Comparison of ENCODE assay signal across 13 cellular contexts in the genomic region with DNA sequence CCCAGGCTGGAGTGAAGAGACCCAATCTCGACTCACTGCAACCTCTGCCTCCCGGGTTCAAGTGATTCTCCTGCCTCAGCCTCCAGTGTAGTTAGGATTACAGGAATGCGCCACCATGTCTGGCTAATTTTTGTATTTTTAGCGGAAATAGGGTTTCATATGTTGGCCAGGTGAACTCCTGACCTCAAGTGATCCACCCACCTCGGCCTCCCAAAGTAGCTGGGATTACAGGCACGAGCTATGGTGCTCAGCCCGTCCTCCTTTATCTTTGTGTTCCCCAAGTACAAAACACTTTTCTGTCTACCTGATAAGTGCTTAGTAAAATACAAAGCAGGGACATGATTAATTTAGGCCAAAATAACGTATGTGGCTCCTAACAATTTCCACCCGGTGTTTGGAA.
DNase-seq lines count a peak whose midpoint lies in the region; ATAC-seq and TF ChIP-seq lines count a peak whose summit lies in the region.
"Had no signal": no experiment of that assay in that cellular context is flagged by ENCODE, and none has a peak within 500 bp of the region (broad histone marks: within the 10 kb centered on the region; RNA-seq: fewer than 3 reads in every experiment).

No MANE protein-coding gene starts in this region.

- H3K79me2 ChIP-seq in DOHH2 (ENCODE audit: control insufficient read depth, low read length): no peaks in the 10 kb centered on the region
- no peaks in the 10 kb centered on the region for H3K79me2 ChIP-seq in PC-9 (ENCODE audit: low read depth)

- H3K27ac Mint-ChIP-seq in chondrocyte (ENCODE audit: unreplicated experiment): peak overlapping the region; percentile 78
- H3K27ac Mint-ChIP-seq: progenitor cell of endocrine pancreas had no signal

- TF ChIP-seq CTCF in DOHH2 (IDR thresholded peaks at IDR 0.05; ENCODE audit: low read depth, low read length, poor library complexity, severe bottlenecking) (no peak), chondrocyte (IDR thresholded peaks at IDR 0.05) (no peak), prostate gland (IDR thresholded peaks at IDR 0.05) (no peak), PC-9 (conservative IDR thresholded peaks at IDR 0.05) (no peak)

- H3K27me3 ChIP-seq in DOHH2 (ENCODE audit: control insufficient read depth, low read length): no peaks in the 10 kb centered on the region
- no peaks in the 10 kb centered on the region for H3K27me3 ChIP-seq in prostate gland (replicated peaks; ENCODE audit: insufficient read depth)
- no peaks in the 10 kb centered on the region for H3K27me3 ChIP-seq in PC-9 (ENCODE audit: insufficient read depth, low read depth)

- DNase-seq in RPMI8226 (peak; percentile 54), chondrocyte (ENCODE audit: low spot score) (no peak), prostate gland (ENCODE audit: low spot score) (no peak), PC-9 (no peak), NCI-H524 treated with DMSO at 0.1 percent for 48 hours (lab: John Stamatoyannopoulos, UW) (no peak), Kasumi-1 (lab: John Stamatoyannopoulos, UW) (no peak)
- DNase-seq: activated CD8-positive, alpha-beta memory T cell treated with anti-CD3 and anti-CD28 coated beads, Interleukin-2, amount 50 U/mL, for 48 hours; NCI-H1105 treated with DMSO at 0.1 percent for 48 hours; NCI-H748 treated with DMSO at 0.1 percent for 48 hours had no signal

- intact Hi-C loops in prostate gland (cut with DNase I): no loop called here
- intact Hi-C loops in PC-9 (cut with micrococcal nuclease; ENCODE audit: unreplicated experiment): loop anchor here (1.0 kb wide), 1 partner anchor 29 kb away; no protein-coding TSS in a partner anchor

- H3F3A ChIP-seq in DOHH2 (ENCODE audit: control insufficient read depth, insufficient read depth): peaks cover 37% of the 10 kb centered on the region
- H3F3A ChIP-seq in PC-9 (ENCODE audit: insufficient read depth, low read depth): no peaks in the 10 kb centered on the region

- H3K27ac ChIP-seq in DOHH2 (ENCODE audit: low read depth, low read length) (peak overlapping the region; percentile 93), prostate gland (peak overlapping the region; percentile 8 to 17), PC-9 (no peak overlapping the region)

- H3K4me3 ChIP-seq in DOHH2 (ENCODE audit: low read length) (peak overlapping the region; percentile 63), prostate gland (no peak overlapping the region), PC-9 (no peak overlapping the region)

- no peak for TF ChIP-seq POLR2A in prostate gland (IDR thresholded peaks at IDR 0.05)

- H3K9me2 ChIP-seq in DOHH2 (replicated peaks; ENCODE audit: control insufficient read depth, low read length): no peaks in the 10 kb centered on the region
- no peaks in the 10 kb centered on the region for H3K9me2 ChIP-seq in PC-9 (ENCODE audit: insufficient read depth)

- no peak overlapping the region for H2AFZ ChIP-seq in PC-9

- no TSS peak for BruUV-seq in PC-9 (replicated peaks; lab: Mats Ljungman, UMichigan)

- H3K4me1 Mint-ChIP-seq in chondrocyte (ENCODE audit: low read depth): peaks cover 38% of the 10 kb centered on the region

- CTCF ChIA-PET in PC-9 (lab: Charles Lee): no interaction called here

- H3K4me1 ChIP-seq in DOHH2 (ENCODE audit: control insufficient read depth, low read length): peaks cover 81% of the 10 kb centered on the region
- peaks cover 5% of the 10 kb centered on the region for H3K4me1 ChIP-seq in prostate gland (replicated peaks)
- H3K4me1 ChIP-seq in PC-9 (replicated peaks; ENCODE audit: insufficient read depth): peaks cover 19% of the 10 kb centered on the region

- ATAC-seq in GM21390 (IDR thresholded peaks at IDR 0.05; ENCODE audit: unreplicated experiment): no peak

- peak overlapping the region; percentile 97 for H3K4me2 ChIP-seq in DOHH2 (ENCODE audit: low read length)
- no peak overlapping the region for H3K4me2 ChIP-seq in PC-9

- no peaks in the 10 kb centered on the region for H3K27me3 Mint-ChIP-seq in chondrocyte (ENCODE audit: low read depth)
- H3K27me3 Mint-ChIP-seq: progenitor cell of endocrine pancreas, type B pancreatic cell had no signal

- H3K9me3 ChIP-seq in DOHH2 (ENCODE audit: control insufficient read depth, insufficient read depth, low read length) (no peaks in the 10 kb centered on the region), prostate gland (no peaks in the 10 kb centered on the region), PC-9 (ENCODE audit: insufficient read depth, low read depth) (no peaks in the 10 kb centered on the region)

- POLR2A ChIA-PET in PC-9 (lab: Charles Lee; ENCODE audit: unreplicated experiment): no interaction called here

- H3K9me3 Mint-ChIP-seq in chondrocyte (ENCODE audit: low read depth): no peaks in the 10 kb centered on the region
- H3K9me3 Mint-ChIP-seq: type B pancreatic cell had no signal

- no peak overlapping the region for H3K4me3 Mint-ChIP-seq in chondrocyte (ENCODE audit: unreplicated experiment)

- H4K20me1 ChIP-seq in DOHH2 (ENCODE audit: control insufficient read depth, insufficient read depth, low read depth, low read length) (no peaks in the 10 kb centered on the region), PC-9 (ENCODE audit: insufficient read depth) (no peaks in the 10 kb centered on the region)

- WGBS in prostate gland: 91% methylated on average over 9 of the region's 9 CpGs

- H3K36me3 ChIP-seq in DOHH2 (ENCODE audit: control insufficient read depth, low read length) (no peaks in the 10 kb centered on the region), prostate gland (no peaks in the 10 kb centered on the region), PC-9 (ENCODE audit: low read depth) (no peaks in the 10 kb centered on the region)

- peaks cover 2% of the 10 kb centered on the region for H3K36me3 Mint-ChIP-seq in chondrocyte (ENCODE audit: low read depth)
- H3K36me3 Mint-ChIP-seq: type B pancreatic cell had no signal
